In the genomic region with DNA sequence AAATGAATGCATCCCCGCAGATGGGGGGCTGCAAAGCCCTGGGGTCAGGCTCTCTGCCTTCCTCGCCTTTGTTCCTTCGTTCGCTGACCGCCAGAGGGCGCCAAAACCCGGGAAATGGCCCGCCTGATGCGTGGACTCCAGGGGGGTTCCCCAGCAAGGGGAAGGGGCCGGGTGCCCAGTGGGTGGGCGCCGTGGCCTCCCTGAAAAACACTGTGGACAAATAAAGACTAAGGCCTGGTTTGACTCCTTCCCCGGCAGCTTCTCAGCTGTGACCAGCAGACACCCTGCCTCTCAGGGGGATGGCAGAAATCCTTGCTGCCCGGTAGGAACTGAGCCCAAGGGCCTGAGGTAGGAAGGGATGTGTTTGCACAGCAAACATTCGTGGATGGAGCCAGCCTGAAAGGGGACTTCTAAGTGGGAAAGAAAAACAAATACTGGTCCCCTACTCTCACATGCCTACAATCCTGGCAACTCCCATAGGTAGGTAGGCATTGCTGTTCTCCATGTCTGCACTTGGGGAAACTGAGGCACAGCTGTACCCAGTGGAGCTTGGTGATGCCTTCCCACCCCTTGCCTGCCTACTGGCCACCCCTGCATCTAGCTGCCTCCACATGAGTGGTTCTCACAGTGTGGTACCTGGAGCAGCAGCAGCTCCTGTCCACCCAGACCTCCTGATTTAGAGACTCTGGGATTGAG, we compare ENCODE assay signal across 8 cellular contexts.
DNase-seq lines count a peak whose midpoint lies in the region; ATAC-seq and TF ChIP-seq lines count a peak whose summit lies in the region.

No MANE protein-coding gene starts in this region.

- peak overlapping the region; percentile 20 for H3K27ac ChIP-seq in subcutaneous abdominal adipose tissue (ENCODE audit: low read depth, low read length)

- H3K36me3 ChIP-seq in subcutaneous abdominal adipose tissue (ENCODE audit: control insufficient read depth in 5 of 5, insufficient read depth in 5 of 5, low read length in 5 of 5), result no peaks in the 10 kb centered on the region

- H3K27me3 ChIP-seq in subcutaneous abdominal adipose tissue (ENCODE audit: control insufficient read depth in 5 of 5, insufficient read depth in 4 of 5, low read length in 5 of 5), result peaks cover 0 to 8% (median 4%) of the 10 kb centered on the region in 5 donors

- peak overlapping the region; percentile 52 to 72 for H3K27ac Mint-ChIP-seq in effector memory CD8-positive, alpha-beta T cell
- no peak overlapping the region for H3K27ac Mint-ChIP-seq in nephron progenitor cell

- peak; percentile 24 for ATAC-seq in effector memory CD8-positive, alpha-beta T cell (replicated peaks)
- ATAC-seq in GM21381 (IDR thresholded peaks at IDR 0.05; ENCODE audit: unreplicated experiment) (no peak), HG03354 (IDR thresholded peaks at IDR 0.05; ENCODE audit: poor library complexity, severe bottlenecking, unreplicated experiment) (no peak)

- peaks cover 10% of the 10 kb centered on the region for H3K36me3 Mint-ChIP-seq in effector memory CD8-positive, alpha-beta T cell (ENCODE audit: insufficient read depth)
- H3K36me3 Mint-ChIP-seq in nephron progenitor cell (ENCODE audit: low read depth), result no peaks in the 10 kb centered on the region

- H3K9me3 Mint-ChIP-seq in effector memory CD8-positive, alpha-beta T cell, result no peaks in the 10 kb centered on the region
- H3K9me3 Mint-ChIP-seq in nephron progenitor cell, result no peaks in the 10 kb centered on the region

- peaks cover 4 to 48% (median 45%) of the 10 kb centered on the region in 5 donors for H3K4me1 ChIP-seq in subcutaneous abdominal adipose tissue (ENCODE audit: control insufficient read depth in 5 of 5, insufficient read depth in 5 of 5, low read length in 5 of 5)

- DNase-seq in NCI-H1092 (lab: John Stamatoyannopoulos, UW) (peak; percentile 19), nephron progenitor cell (peak; percentile 91)
- peak; percentile 42 to 71 for DNase-seq in activated CD8-positive, alpha-beta memory T cell treated with anti-CD3 and anti-CD28 coated beads for 1 hour (ENCODE audit: extremely low read depth in 1 of 2, low read depth in 1 of 2)
- DNase-seq in effector memory CD8-positive, alpha-beta T cell, result peak; percentile 73 to 76 (median 74)

- H3K27me3 Mint-ChIP-seq in effector memory CD8-positive, alpha-beta T cell, result peaks cover 9 to 22% of the 10 kb centered on the region in 2 donors
- peaks cover 35% of the 10 kb centered on the region for H3K27me3 Mint-ChIP-seq in nephron progenitor cell (ENCODE audit: low read depth, poor library complexity)

- peak; percentile 87 for TF ChIP-seq CTCF in GM12872 (IDR thresholded peaks at IDR 0.05; ENCODE audit: insufficient read depth, low read depth, low read length)
- peak; percentile 98 for TF ChIP-seq CTCF in nephron progenitor cell (IDR thresholded peaks at IDR 0.05)

- peak overlapping the region in 1 of 2 donors; percentile 22 for H3K4me3 Mint-ChIP-seq in effector memory CD8-positive, alpha-beta T cell
- no peak overlapping the region for H3K4me3 Mint-ChIP-seq in nephron progenitor cell

- peak overlapping the region in 1 of 5 donors; percentile 4 for H3K9ac ChIP-seq in subcutaneous abdominal adipose tissue (ENCODE audit: low read length in 5 of 5)

- no peaks in the 10 kb centered on the region for H3K9me3 ChIP-seq in subcutaneous abdominal adipose tissue (ENCODE audit: control insufficient read depth in 5 of 5, low read length in 5 of 5)

- H3K4me3 ChIP-seq in subcutaneous abdominal adipose tissue (ENCODE audit: low read depth in 1 of 5, low read length in 5 of 5), result peak overlapping the region in 1 of 5 donors; percentile 14

- peaks cover 8 to 37% of the 10 kb centered on the region in 2 donors for H3K4me1 Mint-ChIP-seq in effector memory CD8-positive, alpha-beta T cell (ENCODE audit: low read depth in 2 of 2)
- peaks cover 7% of the 10 kb centered on the region for H3K4me1 Mint-ChIP-seq in nephron progenitor cell

Comparison
In these comparisons a context has a peak if more than half of its experiments do, and no peak if none do; other contexts are left out.
1. DNase-seq: peak in every context shown above with its lines; median percentile 91 in nephron progenitor cell; 74 in effector memory CD8-positive, alpha-beta T cell; 56 in activated CD8-positive, alpha-beta memory T cell treated with anti-CD3 and anti-CD28 coated beads for 1 hour; 19 in NCI-H1092.